18 cellular contexts compared by ENCODE assay signal in genomic region chr9:35262064-35262463, GRCh38.
"Had no signal": no experiment of that assay in that cellular context is flagged by ENCODE, and none has a peak within 500 bp of the region (broad histone marks: within the 10 kb centered on the region; RNA-seq: fewer than 3 reads in every experiment).

No MANE protein-coding gene starts in this region.

- H3K4me3 ChIP-seq: coronary artery, esophagus muscularis mucosa, gastroesophageal sphincter, heart left ventricle, hepatocyte, left lung, lower lobe of right lung had no signal

- H3K27ac Mint-ChIP-seq: effector memory CD8-positive, alpha-beta T cell; endodermal cell had no signal

- H3K4me3 Mint-ChIP-seq: effector memory CD8-positive, alpha-beta T cell; endodermal cell had no signal

- DNase-seq: effector CD8-positive, alpha-beta T cell; effector memory CD8-positive, alpha-beta T cell; endodermal cell; foreskin keratinocyte; heart left ventricle; hypothalamus; left cardiac atrium; left lung; left ventricle myocardium superior; lower lobe of right lung; mesenchymal stem cell; midbrain had no signal

- ATAC-seq: effector memory CD8-positive, alpha-beta T cell; foreskin keratinocyte; gastroesophageal sphincter; heart left ventricle; left cardiac atrium; left lung; left ventricle myocardium superior; lower lobe of right lung had no signal

- H3K9me3 Mint-ChIP-seq: effector memory CD8-positive, alpha-beta T cell; endodermal cell had no signal

- H3K9me3 ChIP-seq: esophagus muscularis mucosa, gastroesophageal sphincter, heart left ventricle, left lung, lower lobe of right lung had no signal

- H3K4me2 ChIP-seq: hepatocyte had no signal

- H3K27me3 ChIP-seq: esophagus muscularis mucosa, foreskin keratinocyte, gastroesophageal sphincter, heart left ventricle, hepatocyte, left lung had no signal

- H3K4me1 ChIP-seq: esophagus muscularis mucosa, foreskin keratinocyte, gastroesophageal sphincter had no signal

- H3K79me2 ChIP-seq: hepatocyte had no signal

- H2AFZ ChIP-seq: hepatocyte had no signal

- FAIRE-seq: endometrium, keratinocyte had no signal

- H3K36me3 ChIP-seq: gastroesophageal sphincter, left lung had no signal

- H3K27ac ChIP-seq: coronary artery, esophagus muscularis mucosa, foreskin keratinocyte, gastroesophageal sphincter, heart left ventricle, hepatocyte, left lung, lower lobe of right lung had no signal
